26 cellular contexts compared by ENCODE assay signal in genomic region chr9:107648153-107648716, GRCh38.
DNase-seq lines count a peak whose midpoint lies in the region; ATAC-seq and TF ChIP-seq lines count a peak whose summit lies in the region.
"Had no signal": no experiment of that assay in that cellular context is flagged by ENCODE, and none has a peak within 500 bp of the region (broad histone marks: within the 10 kb centered on the region; RNA-seq: fewer than 3 reads in every experiment).

No MANE protein-coding gene starts in this region.

- H3K27ac ChIP-seq in SK-N-SH (ENCODE audit: low read depth in 2 of 2, low read length in 1 of 2) (no peak overlapping the region), upper lobe of right lung (no peak overlapping the region)
- H3K27ac ChIP-seq: dorsolateral prefrontal cortex, esophagus squamous epithelium, ovary had no signal

- no peaks in the 10 kb centered on the region for H3K36me3 ChIP-seq in SK-N-SH (replicated peaks in 1 of 2; ENCODE audit: control insufficient read depth in 1 of 2, insufficient read depth in 2 of 2, low read length in 1 of 2)
- H3K36me3 ChIP-seq in skeletal muscle satellite cell (ENCODE audit: insufficient read depth, low read length) = no peaks in the 10 kb centered on the region
- H3K36me3 ChIP-seq in upper lobe of right lung = no peaks in the 10 kb centered on the region
- H3K36me3 ChIP-seq: esophagus squamous epithelium, ovary had no signal

- 0 out of 4 replicates have a peak, but pooled peaks of 1 of the 2 experiments have one; percentile 31 for TF ChIP-seq EP300 in SK-N-SH (IDR thresholded peaks at IDR 0.05; ENCODE audit: borderline replicate concordance in 1 of 2, low read depth in 1 of 2, low read length in 1 of 2)

- no peaks in the 10 kb centered on the region for H3K79me2 ChIP-seq in SK-N-SH (ENCODE audit: insufficient read depth)

- no peak overlapping the region for H3K4me3 ChIP-seq in SK-N-SH (ENCODE audit: low read depth in 2 of 2, low read length in 1 of 2)
- no peak overlapping the region for H3K4me3 ChIP-seq in fibroblast of mammary gland (ENCODE audit: control insufficient read depth, low read depth, low read length)
- H3K4me3 ChIP-seq in skeletal muscle satellite cell (ENCODE audit: low read length) = no peak overlapping the region
- no peak overlapping the region for H3K4me3 ChIP-seq in upper lobe of right lung
- H3K4me3 ChIP-seq: dorsolateral prefrontal cortex, esophagus squamous epithelium, ovary had no signal

- H3F3A ChIP-seq in SK-N-SH (replicated peaks; ENCODE audit: insufficient read depth) = no peaks in the 10 kb centered on the region

- H4K20me1 ChIP-seq in SK-N-SH (ENCODE audit: insufficient read depth) = no peaks in the 10 kb centered on the region

- intact Hi-C loops in Right ventricle myocardium superior (cut with DNase I) = no loop called here
- intact Hi-C loops in upper lobe of right lung (cut with DNase I) = no loop called here

- CTCF ChIA-PET in SK-N-SH (lab: Yijun Ruan, JAX) = no interaction called here

- H3K9me3 ChIP-seq in SK-N-SH (no peaks in the 10 kb centered on the region), skeletal muscle satellite cell (replicated peaks; ENCODE audit: low read length) (no peaks in the 10 kb centered on the region), upper lobe of right lung (no peaks in the 10 kb centered on the region)
- H3K9me3 ChIP-seq: esophagus squamous epithelium, ovary had no signal

- DNase-seq in GM03348 (ENCODE audit: low spot score) (peak; percentile 39), SK-N-SH (no peak), fibroblast of mammary gland (ENCODE audit: low read depth) (peak; percentile 84), amniotic stem cell (lab: John Stamatoyannopoulos, UW) (no peak), Right ventricle myocardium superior (no peak), upper lobe of right lung (no peak)
- DNase-seq: activated CD4-positive, alpha-beta T cell treated with anti-CD3 and anti-CD28 coated beads, Interleukin-2, amount 50 U/mL, for 4 hours; activated naive CD4-positive, alpha-beta T cell; activated T-cell treated with anti-CD3 and anti-CD28 coated beads, Interleukin-2, amount 50 U/mL, for 72 hours; cerebellar nuclear complex; DMS79 treated with DMSO at 0.1 percent for 48 hours; dorsolateral prefrontal cortex; esophagus squamous epithelium; GF-D8; glutamatergic neuron; GOT3; HFFc6; NCI-H1092; NCI-H2029; ovary; retina; stimulated activated CD4-positive, alpha-beta T cell treated with anti-CD3 and anti-CD28 coated beads, Interleukin-2, amount 100 ng/mL, for 24 hours; stimulated activated naive CD8-positive, alpha-beta T cell treated with anti-CD3 and anti-CD28 coated beads, Interleukin-15, Interleukin-2, amounts not matched to agents 100 U/mL and 50 U/mL, for 24 hours; T-helper 2 cell had no signal

- ATAC-seq in Right ventricle myocardium superior (ENCODE audit: poor library complexity) (no peak), upper lobe of right lung (no peak)
- ATAC-seq: activated T-cell treated with anti-CD3 and anti-CD28 coated beads, Interleukin-2, amount 50 U/mL, for 72 hours; left lobe of liver; stimulated activated naive CD8-positive, alpha-beta T cell treated with anti-CD3 and anti-CD28 coated beads, Interleukin-15, Interleukin-2, amounts not matched to agents 100 U/mL and 50 U/mL, for 24 hours had no signal

- H3K9ac ChIP-seq in SK-N-SH (no peak overlapping the region), skeletal muscle satellite cell (ENCODE audit: low read depth, low read length) (peak overlapping the region; percentile 30)

- 18% methylated on average over 12 of the region's 12 CpGs for WGBS in SK-N-SH (ENCODE audit: low lambda C conversion rate)

- no peak for TF ChIP-seq CTCF in SK-N-SH (IDR thresholded peaks at IDR 0.05)
- no peak for TF ChIP-seq CTCF in fibroblast of mammary gland (conservative IDR thresholded peaks at IDR 0.05; ENCODE audit: control insufficient read depth, insufficient read depth, low read depth, low read length)
- no peak for TF ChIP-seq CTCF in upper lobe of right lung (IDR thresholded peaks at IDR 0.05)

- H3K4me1 ChIP-seq in SK-N-SH (ENCODE audit: control insufficient read depth in 1 of 2, insufficient read depth in 2 of 2, low read depth in 1 of 2, low read length in 1 of 2) = no peaks in the 10 kb centered on the region
- H3K4me1 ChIP-seq in skeletal muscle satellite cell (ENCODE audit: control insufficient read depth, insufficient read depth, low read length) = peaks cover 27% of the 10 kb centered on the region
- H3K4me1 ChIP-seq in upper lobe of right lung = peaks cover 13% of the 10 kb centered on the region

- H3K27me3 ChIP-seq in SK-N-SH (ENCODE audit: insufficient read depth) (peaks cover 52% of the 10 kb centered on the region), skeletal muscle satellite cell (ENCODE audit: control insufficient read depth, insufficient read depth, low read length) (no peaks in the 10 kb centered on the region), upper lobe of right lung (no peaks in the 10 kb centered on the region)
- H3K27me3 ChIP-seq: esophagus squamous epithelium, ovary had no signal

- H2AFZ ChIP-seq in SK-N-SH (ENCODE audit: low read depth) = no peak overlapping the region

- H3K4me2 ChIP-seq in SK-N-SH = peak overlapping the region; percentile 26; the same call in 1 of the 2 replicates
- peak overlapping the region; percentile 54 for H3K4me2 ChIP-seq in skeletal muscle satellite cell (ENCODE audit: low read length)

- TF ChIP-seq RAD21 in SK-N-SH (IDR thresholded peaks at IDR 0.05; ENCODE audit: low read length) = no peak

- POLR2A ChIA-PET in SK-N-SH (lab: Yijun Ruan, JAX) = no interaction called here

- H3K9me2 ChIP-seq in SK-N-SH = no peaks in the 10 kb centered on the region

TF ChIP-seq in SK-N-SH, 30 proteins besides CTCF, POLR2A, EP300 and RAD21:
- TF ChIP-seq FOSL2 (IDR thresholded peaks at IDR 0.05; ENCODE audit: borderline replicate concordance, low read depth) = peak; percentile 20; the same call in 1 of the 2 replicates
- no peak for TF ChIP-seq USF1 (IDR thresholded peaks at IDR 0.05; ENCODE audit: borderline replicate concordance, low read depth)
- peak; percentile 79 for TF ChIP-seq TCF12 (IDR thresholded peaks at IDR 0.05)
- no peak for TF ChIP-seq MXI1 (IDR thresholded peaks at IDR 0.05; ENCODE audit: low read depth, low read length)
- TF ChIP-seq PBX3 (IDR thresholded peaks at IDR 0.05) = peak; percentile 75

Comparison
In these comparisons a context has a peak if more than half of its experiments do, and no peak if none do; other contexts are left out.
1. DNase-seq: peak in GM03348 (single experiment) and fibroblast of mammary gland (single experiment); none in SK-N-SH (single experiment), amniotic stem cell (single experiment), Right ventricle myocardium superior (single experiment) and upper lobe of right lung (single experiment).